In the genomic region with DNA sequence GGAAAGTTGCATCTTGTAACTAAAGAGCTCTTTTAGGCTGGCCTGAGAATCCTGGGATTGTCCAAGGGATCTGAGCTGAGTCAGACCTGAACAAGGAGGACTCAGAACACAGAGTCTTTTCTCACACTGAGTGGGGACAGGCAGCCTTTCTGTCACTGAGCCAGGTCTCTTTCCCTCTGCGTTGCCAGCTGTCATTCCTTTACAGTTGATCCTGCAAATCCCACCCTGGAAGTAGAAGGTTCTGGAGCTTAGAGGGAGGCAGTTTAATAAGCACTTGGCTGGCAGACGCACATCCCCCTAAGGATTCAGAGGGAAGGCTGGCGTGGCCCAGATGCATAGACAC, we compare ENCODE assay signal across 11 cellular contexts.
DNase-seq lines count a peak whose midpoint lies in the region; ATAC-seq, FAIRE-seq and TF ChIP-seq lines count a peak whose summit lies in the region.
"Had no signal": no experiment of that assay in that cellular context is flagged by ENCODE, and none has a peak within 500 bp of the region (broad histone marks: within the 10 kb centered on the region; RNA-seq: fewer than 3 reads in every experiment).

No MANE protein-coding gene starts in this region.

- TF ChIP-seq RAD21 in IMR-90 (IDR thresholded peaks at IDR 0.05; ENCODE audit: low read length): no peak

- no peak overlapping the region for H3K14ac ChIP-seq in IMR-90 (replicated peaks; ENCODE audit: low read depth, low read length)

- H3K4me1 Mint-ChIP-seq in T-cell: peaks cover 0 to 9% (median 9%) of the 10 kb centered on the region in 3 donors

- no peak overlapping the region for H3K18ac ChIP-seq in IMR-90 (ENCODE audit: low read depth, low read length)

- WGBS in IMR-90 (ENCODE audit: extremely low coverage in 2 of 2, insufficient read length in 1 of 2), 2 experiments: no CpG with 5 or more reads among the region's 3 CpGs

- H3K4me3 ChIP-seq in IMR-90 (ENCODE audit: insufficient read depth, low read depth, low read length) (no peak overlapping the region), kidney (ENCODE audit: low read length in 2 of 2) (no peak overlapping the region), stomach smooth muscle (ENCODE audit: low read length in 2 of 2) (no peak overlapping the region)

- intact Hi-C loops in IMR-90 (cut with micrococcal nuclease) (loop anchor here (5.0 kb wide), 1 partner anchor 52 kb away; no protein-coding TSS in a partner anchor), kidney (cut with DNase I) (no loop called here)

- dilution Hi-C loops in IMR-90 (cut with HindIII; ENCODE audit: low sequenced_read_pairs, unreplicated experiment): no loop called here

- no peak overlapping the region for H2AK5ac ChIP-seq in IMR-90 (ENCODE audit: low read depth, low read length)

- no peak overlapping the region for H2BK120ac ChIP-seq in IMR-90 (ENCODE audit: low read depth, low read length)

- H4K20me1 ChIP-seq in IMR-90 (ENCODE audit: insufficient read depth, low read length): no peaks in the 10 kb centered on the region

- H4K5ac ChIP-seq in IMR-90 (ENCODE audit: low read depth, low read length): no peak overlapping the region

- H3K4ac ChIP-seq in IMR-90 (ENCODE audit: low read depth, low read length): no peak overlapping the region

- peaks cover 14% of the 10 kb centered on the region for H3K9me1 ChIP-seq in IMR-90 (ENCODE audit: insufficient read depth, low read length)

- no peak overlapping the region for H3K27ac Mint-ChIP-seq in T-cell

- H2BK15ac ChIP-seq in IMR-90 (ENCODE audit: low read depth, low read length): no peak overlapping the region

- peaks cover 8% of the 10 kb centered on the region for H3K4me1 ChIP-seq in IMR-90 (ENCODE audit: control insufficient read depth, insufficient read depth, low read length)
- no peaks in the 10 kb centered on the region for H3K4me1 ChIP-seq in kidney (ENCODE audit: control insufficient read depth in 1 of 2, insufficient read depth in 1 of 2, low read depth in 1 of 2, low read length in 2 of 2)
- peaks cover 42% of the 10 kb centered on the region for H3K4me1 ChIP-seq in stomach smooth muscle (ENCODE audit: control insufficient read depth, insufficient read depth, low read length)

- no peak overlapping the region for H3K27ac ChIP-seq in IMR-90 (ENCODE audit: insufficient read depth, low read length)
- H3K27ac ChIP-seq in caudate nucleus (ENCODE audit: low read depth, low read length): peak overlapping the region; percentile 74
- no peak overlapping the region for H3K27ac ChIP-seq in kidney (ENCODE audit: low read depth in 2 of 2, low read length in 2 of 2)
- peak overlapping the region; percentile 78 for H3K27ac ChIP-seq in stomach smooth muscle (ENCODE audit: low read length)

- in situ Hi-C loops in IMR-90 (cut with MboI; ENCODE audit: low sequenced_read_pairs): loop anchor here (5.0 kb wide), 1 partner anchor 67 kb away; no protein-coding TSS in a partner anchor

- H3K4me3 Mint-ChIP-seq in T-cell: no peak overlapping the region

- DNase-seq in IMR-90: peak; percentile 51
- peak in 10 of 61 donors; percentile 5 to 74 (median 22) for DNase-seq in caudate nucleus (lab: John Stamatoyannopoulos, UW)
- peak; percentile 18 for DNase-seq in kidney
- no peak for DNase-seq in T-cell
- no peak for DNase-seq in NCI-H1105 (lab: John Stamatoyannopoulos, UW)
- DNase-seq in SHP77 treated with DMSO at 0.1 percent for 48 hours (lab: John Stamatoyannopoulos, UW): no peak
- DNase-seq: activated CD4-positive, CD25-positive, alpha-beta regulatory T cell; cortex of kidney; small intestine had no signal

- H3K36me3 ChIP-seq in IMR-90 (ENCODE audit: control insufficient read depth, insufficient read depth, low read length) (peaks cover 30% of the 10 kb centered on the region), kidney (ENCODE audit: control insufficient read depth in 1 of 2, insufficient read depth in 2 of 2, low read length in 2 of 2) (peaks cover 20 to 32% of the 10 kb centered on the region in 2 donors), stomach smooth muscle (ENCODE audit: control insufficient read depth in 2 of 2, insufficient read depth in 2 of 2, low read length in 2 of 2) (peaks cover 18 to 27% of the 10 kb centered on the region in 2 donors)

- POLR2A ChIA-PET in IMR-90 (lab: Charles Lee; ENCODE audit: unreplicated experiment) (no interaction called here), T-cell (lab: Charles Lee) (interaction anchor here in 1 of 2 donors (0.6 kb wide), 1 partner anchor 676 kb away, joined by 4 read pairs; no protein-coding TSS in a partner anchor)

- no peak for TF ChIP-seq CTCF in IMR-90 (conservative IDR thresholded peaks at IDR 0.05; ENCODE audit: low read depth, low read length)
- no peak for TF ChIP-seq CTCF in kidney (IDR thresholded peaks at IDR 0.05; ENCODE audit: borderline replicate concordance, extremely low read depth, insufficient read depth)

- H2AK9ac ChIP-seq in IMR-90 (replicated peaks; ENCODE audit: low read depth, low read length, poor library complexity): no peak overlapping the region

- H4K91ac ChIP-seq in IMR-90 (ENCODE audit: insufficient read depth, low read depth, low read length): no peak overlapping the region

- FAIRE-seq in kidney (lab: Jason Lieb, UNC): no peak
- FAIRE-seq: small intestine had no signal

- H3K27me3 Mint-ChIP-seq in T-cell: no peaks in the 10 kb centered on the region

- CTCF ChIA-PET in IMR-90 (lab: Yijun Ruan, JAX) (interaction anchor here (1.1 kb wide), 1 partner anchor 9 kb away, joined by 3 read pairs; no protein-coding TSS in a partner anchor), T-cell (lab: Charles Lee) (interaction anchor here in 1 of 2 donors (0.5 to 0.7 kb wide), 2 partner anchors 259 to 1622 kb away, joined by 3 to 4 read pairs; no protein-coding TSS in a partner anchor)

- H3K56ac ChIP-seq in IMR-90 (ENCODE audit: extremely low read depth, insufficient read depth, low read length): no peak overlapping the region

- ATAC-seq in IMR-90 (ENCODE audit: low read depth): peak; percentile 54
- ATAC-seq in T-cell (replicated peaks in 1 of 4): no peak
- no peak for ATAC-seq in GM19395 (IDR thresholded peaks at IDR 0.05; ENCODE audit: unreplicated experiment)

- no peak for TF ChIP-seq POLR2A in IMR-90 (IDR thresholded peaks at IDR 0.05; ENCODE audit: low read depth, low read length)

- no peak overlapping the region for H3K4me2 ChIP-seq in IMR-90 (ENCODE audit: low read depth, low read length)

- no peak overlapping the region for H2BK5ac ChIP-seq in IMR-90 (ENCODE audit: low read depth, low read length, poor library complexity, severe bottlenecking)

- peaks cover 0 to 15% of the 10 kb centered on the region in 2 experiments; a peak in 2 of 4 replicates for H3K79me1 ChIP-seq in IMR-90 (ENCODE audit: low read depth in 1 of 2, low read length in 2 of 2)

- H3K9me3 Mint-ChIP-seq in T-cell: no peaks in the 10 kb centered on the region

- H4K8ac ChIP-seq in IMR-90 (ENCODE audit: low read depth in 2 of 2, low read length in 2 of 2): no peak overlapping the region

- peaks cover 32% of the 10 kb centered on the region for H3K36me3 Mint-ChIP-seq in T-cell

- H3K9me3 ChIP-seq in IMR-90 (ENCODE audit: control insufficient read depth, insufficient read depth, low read length): no peaks in the 10 kb centered on the region
- no peaks in the 10 kb centered on the region for H3K9me3 ChIP-seq in kidney (ENCODE audit: control insufficient read depth in 1 of 2, low read length in 2 of 2)
- no peaks in the 10 kb centered on the region for H3K9me3 ChIP-seq in stomach smooth muscle (ENCODE audit: control insufficient read depth in 2 of 2, low read length in 2 of 2)

- no TSS peak for BruUV-seq in IMR-90 (replicated peaks; lab: Mats Ljungman, UMichigan)

- H3K27me3 ChIP-seq in IMR-90 (ENCODE audit: control insufficient read depth, insufficient read depth, low read length): no peaks in the 10 kb centered on the region
- H3K27me3 ChIP-seq in stomach smooth muscle (ENCODE audit: control insufficient read depth in 1 of 2, insufficient read depth in 2 of 2, low read length in 2 of 2): no peaks in the 10 kb centered on the region

- peak overlapping the region; percentile 4; the same call in 1 of the 2 replicates for H3K23ac ChIP-seq in IMR-90 (ENCODE audit: low read depth, low read length)

- H3K9ac ChIP-seq in IMR-90 (ENCODE audit: low read depth, low read length) (no peak overlapping the region), kidney (ENCODE audit: low read length in 2 of 2) (no peak overlapping the region), stomach smooth muscle (ENCODE audit: low read length in 2 of 2) (no peak overlapping the region)

- H2AFZ ChIP-seq in IMR-90 (replicated peaks; ENCODE audit: low read length, poor library complexity): no peak overlapping the region

- H2BK20ac ChIP-seq in IMR-90 (ENCODE audit: low read depth, low read length): no peak overlapping the region

TF ChIP-seq in IMR-90, 13 proteins besides CTCF, POLR2A, EP300 and RAD21 (continues in another document):
- TF ChIP-seq CHD1 (IDR thresholded peaks at IDR 0.05; ENCODE audit: low read depth, low read length): no peak
- no peak for TF ChIP-seq RFX5 (IDR thresholded peaks at IDR 0.05; ENCODE audit: low read depth, low read length)
- TF ChIP-seq SMC3 (IDR thresholded peaks at IDR 0.05; ENCODE audit: low read depth, low read length): no peak
- TF ChIP-seq USF2 (IDR thresholded peaks at IDR 0.05; ENCODE audit: low read depth, low read length): no peak
- no peak for TF ChIP-seq BHLHE40 (IDR thresholded peaks at IDR 0.05; ENCODE audit: low read depth, low read length)
- no peak for TF ChIP-seq FOS (IDR thresholded peaks at IDR 0.05; ENCODE audit: low read depth, low read length)
- TF ChIP-seq MXI1 (IDR thresholded peaks at IDR 0.05; ENCODE audit: borderline replicate concordance, low read depth, low read length): no peak
- TF ChIP-seq MAFK (IDR thresholded peaks at IDR 0.05; ENCODE audit: low read depth, low read length): no peak
- TF ChIP-seq MAZ (IDR thresholded peaks at IDR 0.05; ENCODE audit: borderline replicate concordance, low read depth, low read length): no peak
- TF ChIP-seq, protein P1, sequence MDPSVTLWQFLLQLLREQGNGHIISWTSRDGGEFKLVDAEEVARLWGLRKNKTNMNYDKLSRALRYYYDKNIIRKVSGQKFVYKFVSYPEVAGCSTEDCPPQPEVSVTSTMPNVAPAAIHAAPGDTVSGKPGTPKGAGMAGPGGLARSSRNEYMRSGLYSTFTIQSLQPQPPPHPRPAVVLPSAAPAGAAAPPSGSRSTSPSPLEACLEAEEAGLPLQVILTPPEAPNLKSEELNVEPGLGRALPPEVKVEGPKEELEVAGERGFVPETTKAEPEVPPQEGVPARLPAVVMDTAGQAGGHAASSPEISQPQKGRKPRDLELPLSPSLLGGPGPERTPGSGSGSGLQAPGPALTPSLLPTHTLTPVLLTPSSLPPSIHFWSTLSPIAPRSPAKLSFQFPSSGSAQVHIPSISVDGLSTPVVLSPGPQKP (IDR thresholded peaks at IDR 0.05; ENCODE audit: borderline replicate concordance, low read depth, low read length): no peak

Comparison
In these comparisons a context has a peak if more than half of its experiments do, and no peak if none do; other contexts are left out.
1. DNase-seq: peak in IMR-90 (single experiment) and kidney (single experiment); none in T-cell (0 of 34), NCI-H1105 (single experiment) and SHP77 treated with DMSO at 0.1 percent for 48 hours (single experiment).
2. H3K27ac ChIP-seq: peak in caudate nucleus (single experiment) and stomach smooth muscle (single experiment); none in IMR-90 (single experiment) and kidney (0 of 2).